ENCODE assay signal across 18 cellular contexts in genomic region chr3:133097214-133097613, GRCh38. TPM values are rescaled to one million over a fixed set of nuclear protein-coding genes. Genes with fewer than 3 reads are reported as not detected.
A peak's percentile ranks its signal among the peaks of the same experiment; 100 is the strongest.
DNase-seq lines count a peak whose midpoint lies in the region; ATAC-seq and TF ChIP-seq lines count a peak whose summit lies in the region.
"Had no signal": no experiment of that assay in that cellular context is flagged by ENCODE, and none has a peak within 500 bp of the region (broad histone marks: within the 10 kb centered on the region; RNA-seq: fewer than 3 reads in every experiment).

No MANE protein-coding gene starts in this region.

- no peak overlapping the region for H3K27ac Mint-ChIP-seq in GM23338
- H3K27ac Mint-ChIP-seq: activated CD4-positive, alpha-beta T cell treated with anti-CD3 and anti-CD28 coated beads, Interleukin-2, amount 10 ng/mL, durations not matched to agents 24 days and 14 days; activated naive CD8-positive, alpha-beta T cell treated with anti-CD3 and anti-CD28 coated beads for 36 hours; memory B cell had no signal

- no peaks in the 10 kb centered on the region for H3K9me3 ChIP-seq in WERI-Rb-1 (ENCODE audit: severe bottlenecking)
- H3K9me3 ChIP-seq in sigmoid colon = no peaks in the 10 kb centered on the region
- H3K9me3 ChIP-seq: gastrocnemius medialis, suprapubic skin had no signal

- H3K4me2 ChIP-seq in GM23338 = no peak overlapping the region

- H4K20me1 ChIP-seq in GM23338 (replicated peaks; ENCODE audit: insufficient read depth) = no peaks in the 10 kb centered on the region

- no peaks in the 10 kb centered on the region for H3K36me3 ChIP-seq in WERI-Rb-1
- H3K36me3 ChIP-seq in sigmoid colon = no peaks in the 10 kb centered on the region
- H3K36me3 ChIP-seq in GM23338 (ENCODE audit: insufficient read depth) = no peaks in the 10 kb centered on the region; the same call in 1 of the 2 replicates
- H3K36me3 ChIP-seq: gastrocnemius medialis, suprapubic skin had no signal

- no peak for ATAC-seq in GM23338
- no peak for ATAC-seq in HG03025 (IDR thresholded peaks at IDR 0.05; ENCODE audit: low FRiP score, unreplicated experiment)
- ATAC-seq: gastrocnemius medialis, K562 had no signal

- H3K4me1 ChIP-seq in sigmoid colon (peaks cover 0 to 7% (median 0%) of the 10 kb centered on the region in 4 donors), GM23338 (ENCODE audit: insufficient read depth) (no peaks in the 10 kb centered on the region)
- H3K4me1 ChIP-seq: suprapubic skin had no signal

- TF ChIP-seq CTCF in WERI-Rb-1 (IDR thresholded peaks at IDR 0.05; ENCODE audit: low read depth, low read length) (no peak), sigmoid colon (IDR thresholded peaks at IDR 0.05) (no peak), GM23338 (conservative IDR thresholded peaks at IDR 0.05; ENCODE audit: low read depth in 2 of 2) (no peak)

- H3K4me3 Mint-ChIP-seq in GM23338 = no peak overlapping the region
- H3K4me3 Mint-ChIP-seq: activated CD4-positive, alpha-beta T cell treated with anti-CD3 and anti-CD28 coated beads, Interleukin-2, amount 10 ng/mL, durations not matched to agents 24 days and 14 days; activated naive CD8-positive, alpha-beta T cell treated with anti-CD3 and anti-CD28 coated beads for 36 hours; memory B cell had no signal

- H3K27me3 ChIP-seq in WERI-Rb-1 (ENCODE audit: insufficient read depth, low read depth, severe bottlenecking) (no peaks in the 10 kb centered on the region), sigmoid colon (no peaks in the 10 kb centered on the region), GM23338 (ENCODE audit: insufficient read depth) (no peaks in the 10 kb centered on the region)
- H3K27me3 ChIP-seq: gastrocnemius medialis, suprapubic skin had no signal

- H3K4me3 ChIP-seq in WERI-Rb-1 (ENCODE audit: low read depth, low read length) (no peak overlapping the region), sigmoid colon (no peak overlapping the region), GM23338 (no peak overlapping the region)
- H3K4me3 ChIP-seq: gastrocnemius medialis, K562, suprapubic skin had no signal

- peaks cover 10% of the 10 kb centered on the region; the same call in 2 of the 3 replicates for H3K9me3 Mint-ChIP-seq in GM23338
- H3K9me3 Mint-ChIP-seq: activated CD4-positive, alpha-beta T cell treated with anti-CD3 and anti-CD28 coated beads, Interleukin-2, amount 10 ng/mL, durations not matched to agents 24 days and 14 days; activated naive CD8-positive, alpha-beta T cell treated with anti-CD3 and anti-CD28 coated beads for 36 hours had no signal

- no peaks in the 10 kb centered on the region for H3K9me2 ChIP-seq in GM23338 (ENCODE audit: insufficient read depth)

- intact Hi-C loops in sigmoid colon (cut with DNase I) = no loop called here

- H3K4me1 Mint-ChIP-seq in GM23338 = no peaks in the 10 kb centered on the region
- H3K4me1 Mint-ChIP-seq: activated CD4-positive, alpha-beta T cell treated with anti-CD3 and anti-CD28 coated beads, Interleukin-2, amount 10 ng/mL, durations not matched to agents 24 days and 14 days; activated naive CD8-positive, alpha-beta T cell treated with anti-CD3 and anti-CD28 coated beads for 36 hours; memory B cell had no signal

- H3K79me2 ChIP-seq in GM23338 (replicated peaks; ENCODE audit: insufficient read depth) = no peaks in the 10 kb centered on the region

- no peak for TF ChIP-seq POLR2A in sigmoid colon (IDR thresholded peaks at IDR 0.05)

- 3 to 29% methylated on average over 1 of the region's 1 CpG for WGBS in sigmoid colon, 2 donors

- DNase-seq in DMS79 treated with DMSO at 0.1 percent for 48 hours (lab: John Stamatoyannopoulos, UW) (peak; percentile 96), NCI-H2029 (lab: John Stamatoyannopoulos, UW) (peak; percentile 30), WERI-Rb-1 (no peak), kidney glomerular epithelial cell (lab: John Stamatoyannopoulos, UW) (peak; percentile 60), sigmoid colon (no peak), GM23338 (ENCODE audit: low spot score) (no peak), DMS 273 (lab: John Stamatoyannopoulos, UW; ENCODE audit: unreplicated experiment) (no peak)
- DNase-seq: activated CD4-positive, alpha-beta T cell treated with anti-CD3 and anti-CD28 coated beads, Interleukin-2, amount 10 ng/mL, durations not matched to agents 24 days and 14 days; activated naive CD8-positive, alpha-beta T cell treated with anti-CD3 and anti-CD28 coated beads for 36 hours; activated T-cell treated with anti-CD3 and anti-CD28 coated beads for 4 hours; gastrocnemius medialis; NCI-H187 treated with DMSO at 0.1 percent for 48 hours; stimulated activated CD4-positive, alpha-beta T cell treated with anti-CD3 and anti-CD28 coated beads, Interleukin-1b, Interleukin-23, amount 100 ng/mL, for 48 hours had no signal

- TF ChIP-seq EP300 in sigmoid colon (IDR thresholded peaks at IDR 0.05) = no peak

- H3K27ac ChIP-seq in WERI-Rb-1 (peak overlapping the region; percentile 50), sigmoid colon (no peak overlapping the region), GM23338 (ENCODE audit: low read depth) (no peak overlapping the region)
- H3K27ac ChIP-seq: gastrocnemius medialis, suprapubic skin had no signal

- no peak overlapping the region for H2AFZ ChIP-seq in GM23338

- H3K27me3 Mint-ChIP-seq in GM23338 (ENCODE audit: insufficient read depth, low read depth, poor library complexity) = no peaks in the 10 kb centered on the region
- H3K27me3 Mint-ChIP-seq: activated CD4-positive, alpha-beta T cell treated with anti-CD3 and anti-CD28 coated beads, Interleukin-2, amount 10 ng/mL, durations not matched to agents 24 days and 14 days; activated naive CD8-positive, alpha-beta T cell treated with anti-CD3 and anti-CD28 coated beads for 36 hours had no signal

- H3K36me3 Mint-ChIP-seq in GM23338 (ENCODE audit: low read depth) = peaks cover 21% of the 10 kb centered on the region; the same call in 2 of the 3 replicates
- H3K36me3 Mint-ChIP-seq: activated naive CD8-positive, alpha-beta T cell treated with anti-CD3 and anti-CD28 coated beads for 36 hours; memory B cell had no signal

- H3F3A ChIP-seq in GM23338 (replicated peaks; ENCODE audit: low read depth) = no peaks in the 10 kb centered on the region

TF ChIP-seq in GM23338, 12 proteins besides CTCF, POLR2A, EP300 and RAD21:
- TF ChIP-seq, protein P1, sequence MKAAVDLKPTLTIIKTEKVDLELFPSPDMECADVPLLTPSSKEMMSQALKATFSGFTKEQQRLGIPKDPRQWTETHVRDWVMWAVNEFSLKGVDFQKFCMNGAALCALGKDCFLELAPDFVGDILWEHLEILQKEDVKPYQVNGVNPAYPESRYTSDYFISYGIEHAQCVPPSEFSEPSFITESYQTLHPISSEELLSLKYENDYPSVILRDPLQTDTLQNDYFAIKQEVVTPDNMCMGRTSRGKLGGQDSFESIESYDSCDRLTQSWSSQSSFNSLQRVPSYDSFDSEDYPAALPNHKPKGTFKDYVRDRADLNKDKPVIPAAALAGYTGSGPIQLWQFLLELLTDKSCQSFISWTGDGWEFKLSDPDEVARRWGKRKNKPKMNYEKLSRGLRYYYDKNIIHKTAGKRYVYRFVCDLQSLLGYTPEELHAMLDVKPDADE (IDR thresholded peaks at IDR 0.05) = no peak
- TF ChIP-seq ZNF114 (CRISPR knock-in tag; IDR thresholded peaks at IDR 0.05) (no peak), CREB1 (CRISPR knock-in tag; IDR thresholded peaks at IDR 0.05; ENCODE audit: low read depth) (no peak)

RNA-seq across cellular contexts. Expression of gene TMEM108, which starts 59.0 kb away (rescaled TPM):
- 1 to 10 TPM in 1 of 4 donors, under 1 TPM in 3; 0.71 to 3.0 (median 0.89) TPM for total RNA-seq in sigmoid colon
- under 1 TPM in 1 of 3 donors, not detected in 2; 0.86 TPM for polyA plus RNA-seq in sigmoid colon
- total RNA-seq in GM23338 (2014; rRNA removed; shearing (Covaris generic)) = 7.4 and 7.9 TPM in 2 replicates
- polyA plus RNA-seq in GM23338 (2016; fragmentation: Nextera tagmentation; extraction: Ambion mirVana) = 13.2 and 15.3 TPM in 2 replicates
- total RNA-seq: activated CD4-positive, alpha-beta T cell treated with anti-CD3 and anti-CD28 coated beads, Interleukin-2, amount 10 ng/mL, durations not matched to agents 24 days and 14 days; activated naive CD8-positive, alpha-beta T cell treated with anti-CD3 and anti-CD28 coated beads for 36 hours had no signal
- polyA plus RNA-seq: BJ had no signal

Comparison
In these comparisons a context has a peak if more than half of its experiments do, and no peak if none do; other contexts are left out.
1. DNase-seq: peak in DMS79 treated with DMSO at 0.1 percent for 48 hours (single experiment), NCI-H2029 (single experiment) and kidney glomerular epithelial cell (single experiment); none in WERI-Rb-1 (single experiment), sigmoid colon (single experiment), GM23338 (single experiment) and DMS 273 (single experiment).